ENCODE assay signal across 3 cellular contexts in genomic region chr16:84209989-84210388, GRCh38.
TF ChIP-seq lines count a peak whose summit lies in the region.

No MANE protein-coding gene starts in this region.

TF ChIP-seq in SK-N-SH, 30 proteins besides CTCF, POLR2A, EP300 and RAD21:
- TF ChIP-seq FOXJ3 (CRISPR knock-in tag; IDR thresholded peaks at IDR 0.05), result no peak
- TF ChIP-seq ELF1 (IDR thresholded peaks at IDR 0.05), result no peak
- no peak for TF ChIP-seq REST (IDR thresholded peaks at IDR 0.05; ENCODE audit: low read depth, low read length)
- TF ChIP-seq PBX3 (IDR thresholded peaks at IDR 0.05), result no peak
- no peak for TF ChIP-seq ZBTB33 (IDR thresholded peaks at IDR 0.05; ENCODE audit: borderline replicate concordance, low read depth)
- no peak for TF ChIP-seq GATA2 (CRISPR knock-in tag; IDR thresholded peaks at IDR 0.05)
- no peak for TF ChIP-seq MEF2A (IDR thresholded peaks at IDR 0.05; ENCODE audit: borderline replicate concordance, low read depth)
TF ChIP-seq in SK-N-SH: peak in this region for 0.

TF ChIP-seq in SK-N-SH treated with all-trans-retinoic acid at 6 μM for 48 hours, 23 proteins besides CTCF, POLR2A, EP300 and RAD21:
- TF ChIP-seq TSHZ2 (CRISPR knock-in tag; IDR thresholded peaks at IDR 0.05), result no peak
- TF ChIP-seq CREB5 (CRISPR knock-in tag; IDR thresholded peaks at IDR 0.05; ENCODE audit: low read depth), result no peak
- TF ChIP-seq TOX (CRISPR knock-in tag; IDR thresholded peaks at IDR 0.05; ENCODE audit: borderline replicate concordance), result no peak
- TF ChIP-seq PATZ1 (CRISPR knock-in tag; IDR thresholded peaks at IDR 0.05; ENCODE audit: borderline replicate concordance), result no peak

TF ChIP-seq in IMR-90, 13 proteins besides CTCF, POLR2A, EP300 and RAD21:
- no peak for TF ChIP-seq MAFK (IDR thresholded peaks at IDR 0.05; ENCODE audit: low read depth, low read length)
- TF ChIP-seq FOS (IDR thresholded peaks at IDR 0.05; ENCODE audit: low read depth, low read length), result no peak
- TF ChIP-seq MAZ (IDR thresholded peaks at IDR 0.05; ENCODE audit: borderline replicate concordance, low read depth, low read length), result no peak
- TF ChIP-seq RCOR1 (IDR thresholded peaks at IDR 0.05; ENCODE audit: insufficient replicate concordance, low read length), result no peak
- no peak for TF ChIP-seq USF2 (IDR thresholded peaks at IDR 0.05; ENCODE audit: low read depth, low read length)
- TF ChIP-seq RFX5 (IDR thresholded peaks at IDR 0.05; ENCODE audit: low read depth, low read length), result no peak
- TF ChIP-seq NFE2L2 (IDR thresholded peaks at IDR 0.05; ENCODE audit: low read depth, low read length), result no peak
- no peak for TF ChIP-seq CHD1 (IDR thresholded peaks at IDR 0.05; ENCODE audit: low read depth, low read length)
- TF ChIP-seq CEBPB (IDR thresholded peaks at IDR 0.05; ENCODE audit: low read depth, low read length), result no peak
- TF ChIP-seq SMC3 (IDR thresholded peaks at IDR 0.05; ENCODE audit: low read depth, low read length), result no peak
